In genomic region chr10:92590623-92591549, GRCh38 we compare ENCODE assay signal across 8 cellular contexts. TPM values are rescaled to one million over a fixed set of nuclear protein-coding genes. Genes with fewer than 3 reads are reported as not detected.
DNase-seq lines count a peak whose midpoint lies in the region; ATAC-seq and TF ChIP-seq lines count a peak whose summit lies in the region.

No MANE protein-coding gene starts in this region.

- H2AFZ ChIP-seq in OCI-LY7 (ENCODE audit: low read length): peak overlapping the region; percentile 93; the same call in 1 of the 2 replicates

- H3K4me3 ChIP-seq in OCI-LY7 (ENCODE audit: low read depth, low read length, poor library complexity, severe bottlenecking) (peak overlapping the region; percentile 96), brain microvascular endothelial cell (ENCODE audit: low read depth, low read length) (peak overlapping the region; percentile 55)

- in situ Hi-C loops in brain microvascular endothelial cell (cut with HindIII; ENCODE audit: low pct_ligation_motif_present, low sequenced_read_pairs): no loop called here

- intact Hi-C loops in OCI-LY7 (cut with micrococcal nuclease; ENCODE audit: unreplicated experiment): loop anchor here (1.0 to 2.0 kb wide), 4 partner anchors 16 to 289 kb away; partner anchors contain the start of gene IDE

- peaks cover 21% of the 10 kb centered on the region; the same call in 1 of the 2 replicates for H3K36me3 ChIP-seq in OCI-LY7 (ENCODE audit: insufficient read depth, low read length)
- no peaks in the 10 kb centered on the region for H3K36me3 ChIP-seq in brain microvascular endothelial cell (replicated peaks)

- H3K27me3 Mint-ChIP-seq in stimulated activated memory B cell treated with anti-CD40 and anti-IgM and Interleukin-4, amounts not matched to agents 10 μg/mL and 1 μg/mL and 100 μg/mL, for 72 hours: no peaks in the 10 kb centered on the region

- no peaks in the 10 kb centered on the region for H3K27me3 ChIP-seq in brain microvascular endothelial cell (replicated peaks)

- no peaks in the 10 kb centered on the region for H3K9me3 Mint-ChIP-seq in stimulated activated memory B cell treated with anti-CD40 and anti-IgM and Interleukin-4, amounts not matched to agents 10 μg/mL and 1 μg/mL and 100 μg/mL, for 72 hours

- peaks cover 15% of the 10 kb centered on the region; the same call in 1 of the 2 replicates for H4K20me1 ChIP-seq in OCI-LY7 (ENCODE audit: insufficient read depth, low read length)

- POLR2A ChIA-PET in OCI-LY7 (lab: Charles Lee): interaction anchor here (0.6 to 3.5 kb wide), 16 partner anchors 9 to 288 kb away, joined by 3 to 32 read pairs (median 4); partner anchors contain the start of genes EXOC6 and IDE

- TSS peak; percentile 92 for BruUV-seq in OCI-LY7 (replicated peaks; lab: Mats Ljungman, UMichigan)

- ATAC-seq in GM18858 (IDR thresholded peaks at IDR 0.05; ENCODE audit: unreplicated experiment) (peak; percentile 10), HG03135 (IDR thresholded peaks at IDR 0.05; ENCODE audit: unreplicated experiment) (peak; percentile 2)
- ATAC-seq in stimulated activated memory B cell treated with anti-CD40 and anti-IgM and Interleukin-4, amounts not matched to agents 10 μg/mL and 1 μg/mL and 100 μg/mL, for 72 hours: peak; percentile 35

- peak overlapping the region; percentile 91 for H3K4me2 ChIP-seq in OCI-LY7 (ENCODE audit: low read length)

- H3K9me3 ChIP-seq in OCI-LY7 (ENCODE audit: low read length): no peaks in the 10 kb centered on the region

- CTCF ChIA-PET in OCI-LY7 (lab: Charles Lee; ENCODE audit: unreplicated experiment): interaction anchor here (0.6 to 1.3 kb wide), 5 partner anchors 10 to 734 kb away, joined by 3 to 7 read pairs (median 4); no protein-coding TSS in a partner anchor

- TF ChIP-seq CTCF in OCI-LY7 (conservative IDR thresholded peaks at IDR 0.05; ENCODE audit: low read length): peak; percentile 73
- TF ChIP-seq CTCF in brain microvascular endothelial cell (IDR thresholded peaks at IDR 0.05; ENCODE audit: low read depth, low read length, missing control alignments): peak; percentile 56

- peak overlapping the region; percentile 97 for H3K4me3 Mint-ChIP-seq in stimulated activated memory B cell treated with anti-CD40 and anti-IgM and Interleukin-4, amounts not matched to agents 10 μg/mL and 1 μg/mL and 100 μg/mL, for 72 hours

- H3K36me3 Mint-ChIP-seq in stimulated activated memory B cell treated with anti-CD40 and anti-IgM and Interleukin-4, amounts not matched to agents 10 μg/mL and 1 μg/mL and 100 μg/mL, for 72 hours: no peaks in the 10 kb centered on the region

- H3K27ac ChIP-seq in OCI-LY7 (ENCODE audit: low read depth, low read length, poor library complexity, severe bottlenecking) (peak overlapping the region; percentile 93), brain microvascular endothelial cell (peak overlapping the region; percentile 69)

- peak overlapping the region; percentile 99 for H3K27ac Mint-ChIP-seq in stimulated activated memory B cell treated with anti-CD40 and anti-IgM and Interleukin-4, amounts not matched to agents 10 μg/mL and 1 μg/mL and 100 μg/mL, for 72 hours

- H3K4me1 Mint-ChIP-seq in stimulated activated memory B cell treated with anti-CD40 and anti-IgM and Interleukin-4, amounts not matched to agents 10 μg/mL and 1 μg/mL and 100 μg/mL, for 72 hours: peaks cover 42% of the 10 kb centered on the region

- DNase-seq in C1 segment of cervical spinal cord (lab: John Stamatoyannopoulos, UW) (peak in 11 of 14 donors; percentile 1 to 31 (median 15)), OCI-LY7 (ENCODE audit: low spot score) (peak; percentile 75), brain microvascular endothelial cell (peak; percentile 51), iris pigment epithelial cell (ENCODE audit: low read depth) (peak; percentile 36), NCI-H446 (lab: John Stamatoyannopoulos, UW) (no peak)

- peaks cover 29% of the 10 kb centered on the region for H3K79me2 ChIP-seq in OCI-LY7 (ENCODE audit: insufficient read depth, low read depth, low read length)

- H3K4me1 ChIP-seq in OCI-LY7 (ENCODE audit: insufficient read depth, low read length, poor library complexity, severe bottlenecking): peaks cover 21% of the 10 kb centered on the region

- no peaks in the 10 kb centered on the region for H3K9me2 ChIP-seq in OCI-LY7 (ENCODE audit: insufficient read depth, low read length)

RNA-seq across cellular contexts. Expression of gene KIF11, which starts 2.0 kb away (rescaled TPM):
- 71.8 and 72.7 TPM in 2 replicates for total RNA-seq in OCI-LY7 (2014; rRNA removed; shearing (Covaris generic))
- total RNA-seq in OCI-LY7 (2022): 103 and 113 TPM in 2 replicates

RNA-seq across cellular contexts. Expression of gene IDE, which starts 17.0 kb away (rescaled TPM):
- 14.2 and 14.3 TPM in 2 replicates for total RNA-seq in OCI-LY7 (2014; rRNA removed; shearing (Covaris generic))
- total RNA-seq in OCI-LY7 (2022): 38.7 and 42.4 TPM in 2 replicates

Comparison
In these comparisons a context has a peak if more than half of its experiments do, and no peak if none do; other contexts are left out.
1. DNase-seq: peak in C1 segment of cervical spinal cord (11 of 14), OCI-LY7 (single experiment), brain microvascular endothelial cell (single experiment) and iris pigment epithelial cell (single experiment); none in NCI-H446 (0 of 2).
2. Peak in every context shown above with its lines, with median percentiles within 50 percentile points of each other: ATAC-seq.